Comparison of ENCODE assay signal across 12 cellular contexts in the genomic region with DNA sequence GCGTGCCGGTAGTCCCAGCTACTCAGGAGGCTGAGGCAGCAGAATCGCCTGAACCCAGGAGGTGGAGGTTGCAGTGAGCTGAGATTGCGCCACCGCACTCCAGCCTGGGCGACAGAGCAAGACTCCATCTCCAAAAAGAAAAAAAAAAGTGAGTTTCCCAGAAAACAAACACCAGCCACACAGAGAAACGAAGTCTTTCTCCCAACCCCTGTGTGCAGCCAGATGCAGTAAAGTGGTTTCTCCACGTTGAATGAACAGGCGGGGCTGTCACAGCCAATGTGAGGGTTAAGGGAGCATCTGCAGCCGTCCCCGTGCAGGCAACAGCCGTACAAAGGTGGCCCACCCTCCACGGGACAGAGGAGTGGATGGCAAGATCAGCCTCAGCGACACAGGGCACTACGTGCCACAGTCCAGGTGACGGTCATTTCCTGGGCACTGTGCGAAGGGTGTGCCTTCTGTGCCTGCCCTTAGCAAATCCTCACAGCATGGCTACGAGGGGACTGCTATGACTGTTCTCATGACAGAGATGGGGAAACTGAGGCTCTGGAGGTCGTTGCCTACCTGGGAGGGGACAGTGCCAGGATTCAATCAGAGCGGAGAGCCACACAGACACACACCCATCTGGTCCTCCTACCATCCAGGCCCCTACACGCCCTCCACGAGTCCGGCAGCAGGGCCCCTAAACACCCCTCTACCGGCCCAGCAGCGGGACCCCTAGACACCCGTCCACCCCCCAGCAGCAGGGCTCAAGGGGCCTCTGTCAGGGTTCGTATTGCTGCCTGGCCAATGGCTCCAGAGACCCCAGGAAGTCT. TPM values are rescaled to one million over a fixed set of nuclear protein-coding genes. Genes with fewer than 3 reads are reported as not detected.
DNase-seq lines count a peak whose midpoint lies in the region; ATAC-seq, FAIRE-seq and TF ChIP-seq lines count a peak whose summit lies in the region.
"Had no signal": no experiment of that assay in that cellular context is flagged by ENCODE, and none has a peak within 500 bp of the region (broad histone marks: within the 10 kb centered on the region; RNA-seq: fewer than 3 reads in every experiment).

No MANE protein-coding gene starts in this region.

- H3K36me3 ChIP-seq in HepG2 (replicated peaks in 1 of 2; ENCODE audit: control insufficient read depth in 1 of 2, insufficient read depth in 2 of 2, low read length in 2 of 2): peaks cover 4 to 16% of the 10 kb centered on the region in 2 experiments; a peak in 4 of 5 replicates

- no peaks in the 10 kb centered on the region for H3K9me3 ChIP-seq in HepG2 (ENCODE audit: low read length)

- no peak for TF ChIP-seq POLR2A in HepG2 (IDR thresholded peaks at IDR 0.05; ENCODE audit: insufficient read depth in 1 of 2, low read depth in 2 of 2, low read length in 2 of 2)

- peak overlapping the region; percentile 18 for H3K4me3 Mint-ChIP-seq in T-helper 2 cell treated with Interferon-gamma antibody and Interleukin-4, amounts not matched to agents 5 μg/mL and 100 μg/mL, for 36 hours
- H3K4me3 Mint-ChIP-seq in activated naive CD8-positive, alpha-beta T cell treated with anti-CD3 and anti-CD28 coated beads, Interleukin-2, amount 50 U/mL, for 24 hours: peak overlapping the region; percentile 53
- H3K4me3 Mint-ChIP-seq in stimulated activated memory B cell treated with anti-CD40 and anti-IgM and Interleukin-4, amounts not matched to agents 10 μg/mL and 1 μg/mL and 100 μg/mL, for 72 hours: peak overlapping the region; percentile 97
- H3K4me3 Mint-ChIP-seq: activated CD8-positive, alpha-beta memory T cell treated with anti-CD3 and anti-CD28 coated beads, Interleukin-2, amount 10 ng/mL, durations not matched to agents 7 days and 5 days had no signal

- no peaks in the 10 kb centered on the region for H3K27me3 ChIP-seq in HepG2 (ENCODE audit: control insufficient read depth in 1 of 2, insufficient read depth in 2 of 2, low read length in 2 of 2)

- in situ Hi-C loops in HepG2 (cut with HindIII; ENCODE audit: extremely low pct_ligation_motif_present, low pct_unique_long_range_greater_than_20kb): loop anchor here (5.0 kb wide), 1 partner anchor 202 kb away; no protein-coding TSS in a partner anchor

- peaks cover 19% of the 10 kb centered on the region for H3K27me3 Mint-ChIP-seq in T-helper 2 cell treated with Interferon-gamma antibody and Interleukin-4, amounts not matched to agents 5 μg/mL and 100 μg/mL, for 36 hours (ENCODE audit: low read depth)
- H3K27me3 Mint-ChIP-seq in activated naive CD8-positive, alpha-beta T cell treated with anti-CD3 and anti-CD28 coated beads, Interleukin-2, amount 50 U/mL, for 24 hours: no peaks in the 10 kb centered on the region
- no peaks in the 10 kb centered on the region for H3K27me3 Mint-ChIP-seq in stimulated activated memory B cell treated with anti-CD40 and anti-IgM and Interleukin-4, amounts not matched to agents 10 μg/mL and 1 μg/mL and 100 μg/mL, for 72 hours

- CTCF ChIA-PET in HepG2 (lab: Yijun Ruan, JAX; ENCODE audit: low intra/inter-chr PET ratio, low total read pairs): no interaction called here

- no peak for FAIRE-seq in HepG2 (lab: Jason Lieb, UNC)
- FAIRE-seq: A204.1 had no signal

- no peak for TF ChIP-seq CTCF in HepG2 (CRISPR knock-in tag; IDR thresholded peaks at IDR 0.05)

- no peak for DNase-seq in T-helper 2 cell treated with Interferon-gamma antibody and Interleukin-4, amounts not matched to agents 5 μg/mL and 100 μg/mL, for 36 hours (ENCODE audit: low spot score)
- no peak for DNase-seq in T-helper 2 cell
- no peak for DNase-seq in activated naive CD8-positive, alpha-beta T cell treated with anti-CD3 and anti-CD28 coated beads, Interleukin-2, amount 50 U/mL, for 24 hours
- no peak for DNase-seq in HepG2 (ENCODE audit: low spot score)
- no peak for DNase-seq in activated effector memory CD4-positive, alpha-beta T cell treated with anti-CD3 and anti-CD28 coated beads, Interleukin-2, amount 50 U/mL, for 16 hours
- no peak for DNase-seq in NCI-H146 treated with DMSO at 0.1 percent for 48 hours (lab: John Stamatoyannopoulos, UW; ENCODE audit: unreplicated experiment)
- DNase-seq: activated CD8-positive, alpha-beta memory T cell treated with anti-CD3 and anti-CD28 coated beads, Interleukin-2, amount 10 ng/mL, durations not matched to agents 7 days and 5 days; central memory CD4-positive, alpha-beta T cell; SHP77 had no signal

- peaks cover 48% of the 10 kb centered on the region for H4K20me1 ChIP-seq in HepG2 (ENCODE audit: insufficient read depth, low read length)

- POLR2A ChIA-PET in HepG2 (lab: Yijun Ruan, JAX): interaction anchor here (0.7 to 4.4 kb wide), 3 partner anchors 10 to 207 kb away, joined by 3 to 24 read pairs (median 5); no protein-coding TSS in a partner anchor

- peaks cover 1% of the 10 kb centered on the region for H3K4me1 Mint-ChIP-seq in T-helper 2 cell treated with Interferon-gamma antibody and Interleukin-4, amounts not matched to agents 5 μg/mL and 100 μg/mL, for 36 hours (ENCODE audit: low read depth)
- H3K4me1 Mint-ChIP-seq in activated naive CD8-positive, alpha-beta T cell treated with anti-CD3 and anti-CD28 coated beads, Interleukin-2, amount 50 U/mL, for 24 hours: peaks cover 9% of the 10 kb centered on the region
- H3K4me1 Mint-ChIP-seq in stimulated activated memory B cell treated with anti-CD40 and anti-IgM and Interleukin-4, amounts not matched to agents 10 μg/mL and 1 μg/mL and 100 μg/mL, for 72 hours: peaks cover 72% of the 10 kb centered on the region

- no peaks in the 10 kb centered on the region for H3K9me3 Mint-ChIP-seq in T-helper 2 cell treated with Interferon-gamma antibody and Interleukin-4, amounts not matched to agents 5 μg/mL and 100 μg/mL, for 36 hours
- H3K9me3 Mint-ChIP-seq in activated naive CD8-positive, alpha-beta T cell treated with anti-CD3 and anti-CD28 coated beads, Interleukin-2, amount 50 U/mL, for 24 hours: no peaks in the 10 kb centered on the region
- no peaks in the 10 kb centered on the region for H3K9me3 Mint-ChIP-seq in stimulated activated memory B cell treated with anti-CD40 and anti-IgM and Interleukin-4, amounts not matched to agents 10 μg/mL and 1 μg/mL and 100 μg/mL, for 72 hours

- peak overlapping the region; percentile 96 for H3K4me2 ChIP-seq in HepG2 (ENCODE audit: low read depth, low read length)

- H3K27ac ChIP-seq in HepG2 (ENCODE audit: extremely low read length, insufficient read depth, low read length): peak overlapping the region; percentile 90

- no peak for TF ChIP-seq RAD21 in HepG2 (CRISPR knock-in tag; IDR thresholded peaks at IDR 0.05)

- intact Hi-C loops in HepG2 (cut with micrococcal nuclease; ENCODE audit: unreplicated experiment): loop anchor here (1.0 kb wide), 1 partner anchor 10 kb away; no protein-coding TSS in a partner anchor

- TF ChIP-seq EP300 in HepG2 (IDR thresholded peaks at IDR 0.05; ENCODE audit: low read depth in 2 of 2, low read length in 2 of 2): no peak
- TF ChIP-seq EP300 in HepG2 (CRISPR knock-in tag; IDR thresholded peaks at IDR 0.05; ENCODE audit: borderline replicate concordance): no peak

- peaks cover 63% of the 10 kb centered on the region for H3K4me1 ChIP-seq in HepG2 (ENCODE audit: insufficient read depth, low read length)

- no peak for ATAC-seq in activated naive CD8-positive, alpha-beta T cell treated with anti-CD3 and anti-CD28 coated beads, Interleukin-2, amount 50 U/mL, for 24 hours
- ATAC-seq in HepG2 (no peak), HG02884 (IDR thresholded peaks at IDR 0.05; ENCODE audit: unreplicated experiment) (no peak)
- no peak for ATAC-seq in stimulated activated memory B cell treated with anti-CD40 and anti-IgM and Interleukin-4, amounts not matched to agents 10 μg/mL and 1 μg/mL and 100 μg/mL, for 72 hours
- ATAC-seq: activated CD8-positive, alpha-beta memory T cell treated with anti-CD3 and anti-CD28 coated beads, Interleukin-2, amount 10 ng/mL, durations not matched to agents 7 days and 5 days had no signal

- H2AFZ ChIP-seq in HepG2 (ENCODE audit: low read length): no peak overlapping the region

- H3K27ac Mint-ChIP-seq in T-helper 2 cell treated with Interferon-gamma antibody and Interleukin-4, amounts not matched to agents 5 μg/mL and 100 μg/mL, for 36 hours: no peak overlapping the region
- H3K27ac Mint-ChIP-seq in activated naive CD8-positive, alpha-beta T cell treated with anti-CD3 and anti-CD28 coated beads, Interleukin-2, amount 50 U/mL, for 24 hours: no peak overlapping the region
- peak overlapping the region; percentile 81 for H3K27ac Mint-ChIP-seq in stimulated activated memory B cell treated with anti-CD40 and anti-IgM and Interleukin-4, amounts not matched to agents 10 μg/mL and 1 μg/mL and 100 μg/mL, for 72 hours
- H3K27ac Mint-ChIP-seq: activated CD8-positive, alpha-beta memory T cell treated with anti-CD3 and anti-CD28 coated beads, Interleukin-2, amount 10 ng/mL, durations not matched to agents 7 days and 5 days had no signal

- no peaks in the 10 kb centered on the region for H3K36me3 Mint-ChIP-seq in T-helper 2 cell treated with Interferon-gamma antibody and Interleukin-4, amounts not matched to agents 5 μg/mL and 100 μg/mL, for 36 hours (ENCODE audit: low read depth)
- no peaks in the 10 kb centered on the region for H3K36me3 Mint-ChIP-seq in activated naive CD8-positive, alpha-beta T cell treated with anti-CD3 and anti-CD28 coated beads, Interleukin-2, amount 50 U/mL, for 24 hours (ENCODE audit: low read depth)
- peaks cover 27% of the 10 kb centered on the region for H3K36me3 Mint-ChIP-seq in stimulated activated memory B cell treated with anti-CD40 and anti-IgM and Interleukin-4, amounts not matched to agents 10 μg/mL and 1 μg/mL and 100 μg/mL, for 72 hours
- H3K36me3 Mint-ChIP-seq: activated CD8-positive, alpha-beta memory T cell treated with anti-CD3 and anti-CD28 coated beads, Interleukin-2, amount 10 ng/mL, durations not matched to agents 7 days and 5 days had no signal

- peak overlapping the region; percentile 80 to 98 (median 97) for H3K4me3 ChIP-seq in HepG2 (replicated peaks in 1 of 3; ENCODE audit: insufficient read depth in 1 of 3, low read depth in 2 of 3, low read length in 3 of 3)

- 51% methylated on average over 12 of the region's 27 CpGs for WGBS in HepG2 (ENCODE audit: low lambda C conversion rate)

- peak overlapping the region; percentile 79 for H3K9ac ChIP-seq in HepG2 (ENCODE audit: insufficient read depth, low read depth, low read length)

- BruUV-seq in HepG2 (replicated peaks; lab: Mats Ljungman, UMichigan): no TSS peak

- H3K79me2 ChIP-seq in HepG2 (ENCODE audit: insufficient read depth, low read length): peaks cover 68% of the 10 kb centered on the region

RNA-seq across cellular contexts. Expression of gene VAV2, which starts 2.4 kb away (rescaled TPM):
- total RNA-seq in HepG2 (2016; rRNA removed; fragmentation: Illumina TruSeq; extraction: Trizol): 21.2 and 22.5 TPM in 2 replicates
- 11.6 and 15.3 TPM in 2 replicates for total RNA-seq in HepG2 (2016; cell fraction: cytosol; rRNA removed; fragmentation: Illumina TruSeq; extraction: Trizol; ENCODE audit: low read depth)
- 17.5 and 22.6 TPM in 2 replicates for total RNA-seq in HepG2 (2016; cell fraction: insoluble cytoplasmic fraction; rRNA removed; fragmentation: Illumina TruSeq; extraction: Trizol)
- total RNA-seq in HepG2 (2016; cell fraction: membrane; rRNA removed; fragmentation: Illumina TruSeq; extraction: Trizol): 15.0 and 15.8 TPM in 2 replicates
- total RNA-seq in HepG2 (2016; cell fraction: nucleus; rRNA removed; fragmentation: Illumina TruSeq; extraction: Trizol): 24.8 and 26.3 TPM in 2 replicates
- polyA plus RNA-seq in HepG2 (2011; rRNA removed): 22.9 and 32.7 TPM in 2 replicates
- polyA plus RNA-seq in HepG2 (2011; cell fraction: cytosol; rRNA removed): 23.2 and 24.2 TPM in 2 replicates
- polyA plus RNA-seq in HepG2 (2011; cell fraction: nucleus; rRNA removed): 70.9 and 79.3 TPM in 2 replicates
- polyA plus RNA-seq in HepG2 (2012): 34.9 and 35.5 TPM in 2 replicates
- polyA plus RNA-seq in HepG2 (2016; cell fraction: cytosol; fragmentation: Illumina TruSeq; extraction: Trizol; ENCODE audit: low read depth): 2.1 and 2.5 TPM in 2 replicates
- polyA plus RNA-seq in HepG2 (2016; cell fraction: insoluble cytoplasmic fraction; fragmentation: Illumina TruSeq; extraction: Trizol; ENCODE audit: low read depth): 21.5 and 26.8 TPM in 2 replicates
- 8.7 and 9.2 TPM in 2 replicates for polyA plus RNA-seq in HepG2 (2016; cell fraction: membrane; fragmentation: Illumina TruSeq; extraction: Trizol; ENCODE audit: low read depth)
- polyA plus RNA-seq in HepG2 (2016; cell fraction: nucleus; fragmentation: Illumina TruSeq; extraction: Trizol; ENCODE audit: insufficient read depth, low read depth): 61.9 and 62.3 TPM in 2 replicates
- polyA minus RNA-seq in HepG2 (2011; rRNA and poly(A)+ RNA removed; ENCODE audit: low replicate concordance): 37.6 and 51.8 TPM in 2 replicates
- polyA minus RNA-seq in HepG2 (2011; cell fraction: cytosol; rRNA and poly(A)+ RNA removed): 33.6 and 35.2 TPM in 2 replicates
- 32.7 and 34.4 TPM in 2 replicates for polyA minus RNA-seq in HepG2 (2011; cell fraction: nucleus; rRNA and poly(A)+ RNA removed)

RNA-seq across cellular contexts. Expression of gene BRD3OS, which starts 35.5 kb away (rescaled TPM):
- 4.9 and 5.0 TPM in 2 replicates for total RNA-seq in HepG2 (2016; rRNA removed; fragmentation: Illumina TruSeq; extraction: Trizol)
- 2.6 and 4.1 TPM in 2 replicates for total RNA-seq in HepG2 (2016; cell fraction: cytosol; rRNA removed; fragmentation: Illumina TruSeq; extraction: Trizol; ENCODE audit: low read depth)
- 4.9 and 5.5 TPM in 2 replicates for total RNA-seq in HepG2 (2016; cell fraction: insoluble cytoplasmic fraction; rRNA removed; fragmentation: Illumina TruSeq; extraction: Trizol)
- 10.3 and 11.9 TPM in 2 replicates for total RNA-seq in HepG2 (2016; cell fraction: membrane; rRNA removed; fragmentation: Illumina TruSeq; extraction: Trizol)
- total RNA-seq in HepG2 (2016; cell fraction: nucleus; rRNA removed; fragmentation: Illumina TruSeq; extraction: Trizol): 3.1 and 4.3 TPM in 2 replicates
- polyA plus RNA-seq in HepG2 (2011; rRNA removed): 3.9 and 5.7 TPM in 2 replicates
- 3.3 and 4.0 TPM in 2 replicates for polyA plus RNA-seq in HepG2 (2011; cell fraction: cytosol; rRNA removed)
- 3.3 and 3.7 TPM in 2 replicates for polyA plus RNA-seq in HepG2 (2011; cell fraction: nucleus; rRNA removed)
- 2.3 and 2.6 TPM in 2 replicates for polyA plus RNA-seq in HepG2 (2012)
- polyA plus RNA-seq in HepG2 (2016; cell fraction: cytosol; fragmentation: Illumina TruSeq; extraction: Trizol; ENCODE audit: low read depth): 4.5 and 6.0 TPM in 2 replicates
- 5.4 and 5.8 TPM in 2 replicates for polyA plus RNA-seq in HepG2 (2016; cell fraction: insoluble cytoplasmic fraction; fragmentation: Illumina TruSeq; extraction: Trizol; ENCODE audit: low read depth)
- 8.8 and 10.1 TPM in 2 replicates for polyA plus RNA-seq in HepG2 (2016; cell fraction: membrane; fragmentation: Illumina TruSeq; extraction: Trizol; ENCODE audit: low read depth)
- 4.3 and 5.4 TPM in 2 replicates for polyA plus RNA-seq in HepG2 (2016; cell fraction: nucleus; fragmentation: Illumina TruSeq; extraction: Trizol; ENCODE audit: insufficient read depth, low read depth)
- 5.6 and 12.7 TPM in 2 replicates for polyA minus RNA-seq in HepG2 (2011; rRNA and poly(A)+ RNA removed; ENCODE audit: low replicate concordance)
- polyA minus RNA-seq in HepG2 (2011; cell fraction: cytosol; rRNA and poly(A)+ RNA removed): 2.5 and 3.1 TPM in 2 replicates
- 1.5 and 2.1 TPM in 2 replicates for polyA minus RNA-seq in HepG2 (2011; cell fraction: nucleus; rRNA and poly(A)+ RNA removed)

Comparison
In these comparisons a context has a peak if more than half of its experiments do, and no peak if none do; other contexts are left out.
1. H3K4me3 Mint-ChIP-seq: peak in every context shown above with its lines; median percentile 97 in stimulated activated memory B cell treated with anti-CD40 and anti-IgM and Interleukin-4, amounts not matched to agents 10 μg/mL and 1 μg/mL and 100 μg/mL, for 72 hours; 53 in activated naive CD8-positive, alpha-beta T cell treated with anti-CD3 and anti-CD28 coated beads, Interleukin-2, amount 50 U/mL, for 24 hours; 18 in T-helper 2 cell treated with Interferon-gamma antibody and Interleukin-4, amounts not matched to agents 5 μg/mL and 100 μg/mL, for 36 hours.